Comparison of ENCODE assay signal across 10 cellular contexts in genomic region chrX:145213504-145213903, GRCh38. TPM values are rescaled to one million over a fixed set of nuclear protein-coding genes. Genes with fewer than 3 reads are reported as not detected.
DNase-seq lines count a peak whose midpoint lies in the region; ATAC-seq and TF ChIP-seq lines count a peak whose summit lies in the region.
"Had no signal": no experiment of that assay in that cellular context is flagged by ENCODE, and none has a peak within 500 bp of the region (broad histone marks: within the 10 kb centered on the region; RNA-seq: fewer than 3 reads in every experiment).

No MANE protein-coding gene starts in this region.

- H3K4me3 ChIP-seq in DND-41 (ENCODE audit: low read depth in 1 of 2, low read length in 2 of 2), result no peak overlapping the region
- H3K4me3 ChIP-seq in LNCaP clone FGC (ENCODE audit: low read depth, low read length), result no peak overlapping the region
- H3K4me3 ChIP-seq in sigmoid colon, result no peak overlapping the region
- H3K4me3 ChIP-seq: ascending aorta had no signal

- no peak overlapping the region for H2AFZ ChIP-seq in DND-41 (ENCODE audit: low read depth, low read length)

- no peaks in the 10 kb centered on the region for H3K36me3 ChIP-seq in DND-41 (ENCODE audit: insufficient read depth, low read length)
- no peaks in the 10 kb centered on the region for H3K36me3 ChIP-seq in sigmoid colon
- H3K36me3 ChIP-seq: ascending aorta had no signal

- WGBS in sigmoid colon, 2 donors, result 71 to 74% methylated on average over 2 of the region's 2 CpGs

- no peaks in the 10 kb centered on the region for H3K27me3 Mint-ChIP-seq in chondrocyte (ENCODE audit: low read depth)
- no peaks in the 10 kb centered on the region for H3K27me3 Mint-ChIP-seq in effector memory CD8-positive, alpha-beta T cell
- no peaks in the 10 kb centered on the region for H3K27me3 Mint-ChIP-seq in activated T-helper 1 cell treated with anti-CD3 and anti-CD28 coated beads, Interleukin-12 subunit alpha, Interleukin-12 subunit beta, Interleukin-2, Interleukin-4 antibody, amounts not matched to agents 30 ng/mL and 10 ng/mL and 1 ng/mL, durations not matched to agents 14 hours and 24 hours and 36 hours (ENCODE audit: insufficient read depth)

- DNase-seq in DND-41, result peak; percentile 4
- DNase-seq in LNCaP clone FGC (ENCODE audit: low read depth), result no peak
- DNase-seq in chondrocyte (ENCODE audit: low spot score), result no peak
- DNase-seq in sigmoid colon, result no peak
- DNase-seq in effector memory CD8-positive, alpha-beta T cell, result no peak
- no peak for DNase-seq in activated T-helper 1 cell treated with anti-CD3 and anti-CD28 coated beads, Interleukin-12 subunit alpha, Interleukin-12 subunit beta, Interleukin-2, Interleukin-4 antibody, amounts not matched to agents 30 ng/mL and 10 ng/mL and 1 ng/mL, durations not matched to agents 14 hours and 24 hours and 36 hours (ENCODE audit: low spot score)

- ATAC-seq in DND-41 (ENCODE audit: insufficient read depth, low read depth) (no peak), GM18868 (IDR thresholded peaks at IDR 0.05; ENCODE audit: unreplicated experiment) (no peak)
- ATAC-seq in effector memory CD8-positive, alpha-beta T cell (replicated peaks), result no peak

- TF ChIP-seq EP300 in sigmoid colon (IDR thresholded peaks at IDR 0.05), result no peak

- TF ChIP-seq CTCF in 22Rv1 (IDR thresholded peaks at IDR 0.05) (peak; percentile 64), DND-41 (IDR thresholded peaks at IDR 0.05; ENCODE audit: borderline replicate concordance, extremely low read depth, low read length, poor library complexity, severe bottlenecking) (peak; percentile 46), LNCaP clone FGC (IDR thresholded peaks at IDR 0.05; ENCODE audit: control insufficient read depth, extremely low read depth, insufficient read depth) (peak; percentile 33), chondrocyte (IDR thresholded peaks at IDR 0.05) (peak; percentile 72), sigmoid colon (IDR thresholded peaks at IDR 0.05) (no peak)

- no peak overlapping the region for H3K4me2 ChIP-seq in DND-41 (ENCODE audit: insufficient read depth, low read length)

- H3K27me3 ChIP-seq in DND-41 (ENCODE audit: insufficient read depth, low read length, poor library complexity) (no peaks in the 10 kb centered on the region), sigmoid colon (no peaks in the 10 kb centered on the region)
- H3K27me3 ChIP-seq: ascending aorta had no signal

- H3K9ac ChIP-seq in DND-41 (ENCODE audit: low read depth, low read length), result no peak overlapping the region

- H3K4me3 Mint-ChIP-seq in chondrocyte (ENCODE audit: unreplicated experiment), result no peak overlapping the region
- no peak overlapping the region for H3K4me3 Mint-ChIP-seq in effector memory CD8-positive, alpha-beta T cell
- no peak overlapping the region for H3K4me3 Mint-ChIP-seq in activated T-helper 1 cell treated with anti-CD3 and anti-CD28 coated beads, Interleukin-12 subunit alpha, Interleukin-12 subunit beta, Interleukin-2, Interleukin-4 antibody, amounts not matched to agents 30 ng/mL and 10 ng/mL and 1 ng/mL, durations not matched to agents 14 hours and 24 hours and 36 hours

- H3K27ac ChIP-seq in 22Rv1 (no peak overlapping the region), DND-41 (ENCODE audit: low read length) (no peak overlapping the region), sigmoid colon (no peak overlapping the region)
- H3K27ac ChIP-seq: ascending aorta had no signal

- H3K9me3 ChIP-seq in DND-41 (ENCODE audit: insufficient read depth, low read length, severe bottlenecking) (no peaks in the 10 kb centered on the region), sigmoid colon (no peaks in the 10 kb centered on the region)
- H3K9me3 ChIP-seq: ascending aorta had no signal

- peaks cover 16% of the 10 kb centered on the region for H3K9me3 Mint-ChIP-seq in chondrocyte (ENCODE audit: low read depth)
- H3K9me3 Mint-ChIP-seq in effector memory CD8-positive, alpha-beta T cell, result peaks cover 0 to under 1% of the 10 kb centered on the region in 2 donors
- no peaks in the 10 kb centered on the region for H3K9me3 Mint-ChIP-seq in activated T-helper 1 cell treated with anti-CD3 and anti-CD28 coated beads, Interleukin-12 subunit alpha, Interleukin-12 subunit beta, Interleukin-2, Interleukin-4 antibody, amounts not matched to agents 30 ng/mL and 10 ng/mL and 1 ng/mL, durations not matched to agents 14 hours and 24 hours and 36 hours

- no peaks in the 10 kb centered on the region for H4K20me1 ChIP-seq in DND-41 (ENCODE audit: insufficient read depth, low read length)

- TF ChIP-seq POLR2A in sigmoid colon (IDR thresholded peaks at IDR 0.05), result no peak

- no peaks in the 10 kb centered on the region for H3K36me3 Mint-ChIP-seq in chondrocyte (ENCODE audit: low read depth)
- no peaks in the 10 kb centered on the region for H3K36me3 Mint-ChIP-seq in effector memory CD8-positive, alpha-beta T cell (ENCODE audit: insufficient read depth)
- no peaks in the 10 kb centered on the region for H3K36me3 Mint-ChIP-seq in activated T-helper 1 cell treated with anti-CD3 and anti-CD28 coated beads, Interleukin-12 subunit alpha, Interleukin-12 subunit beta, Interleukin-2, Interleukin-4 antibody, amounts not matched to agents 30 ng/mL and 10 ng/mL and 1 ng/mL, durations not matched to agents 14 hours and 24 hours and 36 hours (ENCODE audit: low read depth)

- no peaks in the 10 kb centered on the region for H3K4me1 Mint-ChIP-seq in chondrocyte (ENCODE audit: low read depth)
- no peaks in the 10 kb centered on the region for H3K4me1 Mint-ChIP-seq in effector memory CD8-positive, alpha-beta T cell (ENCODE audit: low read depth in 2 of 2)
- no peaks in the 10 kb centered on the region for H3K4me1 Mint-ChIP-seq in activated T-helper 1 cell treated with anti-CD3 and anti-CD28 coated beads, Interleukin-12 subunit alpha, Interleukin-12 subunit beta, Interleukin-2, Interleukin-4 antibody, amounts not matched to agents 30 ng/mL and 10 ng/mL and 1 ng/mL, durations not matched to agents 14 hours and 24 hours and 36 hours (ENCODE audit: low read depth)

- H3K27ac Mint-ChIP-seq in chondrocyte (ENCODE audit: unreplicated experiment), result no peak overlapping the region
- H3K27ac Mint-ChIP-seq in effector memory CD8-positive, alpha-beta T cell, result no peak overlapping the region
- H3K27ac Mint-ChIP-seq in activated T-helper 1 cell treated with anti-CD3 and anti-CD28 coated beads, Interleukin-12 subunit alpha, Interleukin-12 subunit beta, Interleukin-2, Interleukin-4 antibody, amounts not matched to agents 30 ng/mL and 10 ng/mL and 1 ng/mL, durations not matched to agents 14 hours and 24 hours and 36 hours, result no peak overlapping the region

- no peaks in the 10 kb centered on the region for H3K4me1 ChIP-seq in DND-41 (ENCODE audit: insufficient read depth, low read length)
- H3K4me1 ChIP-seq in sigmoid colon, result no peaks in the 10 kb centered on the region
- H3K4me1 ChIP-seq: ascending aorta had no signal

- intact Hi-C loops in sigmoid colon (cut with DNase I), result no loop called here
- intact Hi-C loops in activated T-helper 1 cell treated with anti-CD3 and anti-CD28 coated beads, Interleukin-12 subunit alpha, Interleukin-12 subunit beta, Interleukin-2, Interleukin-4 antibody, amounts not matched to agents 30 ng/mL and 10 ng/mL and 1 ng/mL, durations not matched to agents 14 hours and 24 hours and 36 hours (cut with micrococcal nuclease), result no loop called here

- no peaks in the 10 kb centered on the region for H3K79me2 ChIP-seq in DND-41 (ENCODE audit: insufficient read depth, low read length)

RNA-seq across cellular contexts. Expression of gene SPANXN1, which starts 33.8 kb away (rescaled TPM):
- not detected in 3 replicates for total RNA-seq in chondrocyte
- not detected for total RNA-seq in sigmoid colon
- polyA plus RNA-seq in sigmoid colon, result not detected
- total RNA-seq in activated T-helper 1 cell treated with anti-CD3 and anti-CD28 coated beads, Interleukin-12 subunit alpha, Interleukin-12 subunit beta, Interleukin-2, Interleukin-4 antibody, amounts not matched to agents 30 ng/mL and 10 ng/mL and 1 ng/mL, durations not matched to agents 14 hours and 24 hours and 36 hours, result not detected in 2 replicates
- total RNA-seq: ascending aorta, posterior vena cava had no signal

Comparison
In these comparisons a context has a peak if more than half of its experiments do, and no peak if none do; other contexts are left out.
1. CTCF ChIP-seq: peak in 22Rv1 (single experiment), DND-41 (single experiment), LNCaP clone FGC (single experiment) and chondrocyte (single experiment); none in sigmoid colon (0 of 4).